ENCODE assay signal across 7 cellular contexts in the genomic region with DNA sequence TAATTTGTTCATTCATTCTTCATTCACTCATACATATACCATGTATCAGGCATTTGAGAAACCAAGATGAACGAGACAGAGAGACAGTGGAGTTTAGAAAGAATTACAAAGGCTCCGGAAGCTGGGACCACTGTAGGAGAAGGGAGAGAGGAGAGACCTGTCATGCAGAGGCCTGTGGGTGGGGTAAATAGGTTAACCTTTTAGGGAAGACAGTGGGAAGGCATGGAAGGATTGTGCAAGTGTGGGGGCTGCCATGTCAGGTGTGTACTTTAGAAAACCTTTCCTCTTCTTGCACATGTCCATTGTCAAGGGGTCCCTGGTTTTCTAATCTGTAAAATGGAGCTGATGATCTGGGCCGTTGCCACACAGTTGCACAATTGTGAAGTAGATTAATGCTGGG. TPM values are rescaled to one million over a fixed set of nuclear protein-coding genes. Genes with fewer than 3 reads are reported as not detected.
"Had no signal": no experiment of that assay in that cellular context is flagged by ENCODE, and none has a peak within 500 bp of the region (broad histone marks: within the 10 kb centered on the region; RNA-seq: fewer than 3 reads in every experiment).

No MANE protein-coding gene starts in this region.

- H2AFZ ChIP-seq: GM23338 had no signal

- DNase-seq: H9, HCEC 1CT had no signal

- H3K4me2 ChIP-seq: GM23338 had no signal

- H3K4me3 Mint-ChIP-seq: GM23338, H9, IgD-negative memory B cell had no signal

- H3K9me3 Mint-ChIP-seq: GM23338, H9, IgD-negative memory B cell had no signal

- H3K36me3 Mint-ChIP-seq: IgD-negative memory B cell had no signal

- ATAC-seq: GM23338, HepG2 had no signal

- FAIRE-seq: H1, H54, HepG2 had no signal

- H3K27ac Mint-ChIP-seq: GM23338, IgD-negative memory B cell had no signal

- H3K4me3 ChIP-seq: GM23338 had no signal

RNA-seq across cellular contexts. Expression of gene POU3F1, which starts 44.2 kb away (rescaled TPM):
- total RNA-seq: HepG2 had no signal
- polyA plus RNA-seq: HepG2, IgD-negative memory B cell had no signal
